ENCODE assay signal across 1 cellular context in genomic region chr12:75207338-75208083, GRCh38.
TF ChIP-seq lines count a peak whose summit lies in the region.

No MANE protein-coding gene starts in this region.

TF ChIP-seq in IMR-90, 13 proteins besides CTCF, POLR2A, EP300 and RAD21:
- TF ChIP-seq MAFK (IDR thresholded peaks at IDR 0.05; ENCODE audit: low read depth, low read length) (no peak), NFE2L2 (IDR thresholded peaks at IDR 0.05; ENCODE audit: low read depth, low read length) (no peak), CHD1 (IDR thresholded peaks at IDR 0.05; ENCODE audit: low read depth, low read length) (no peak), CEBPB (IDR thresholded peaks at IDR 0.05; ENCODE audit: low read depth, low read length) (no peak), RCOR1 (IDR thresholded peaks at IDR 0.05; ENCODE audit: insufficient replicate concordance, low read length) (no peak), USF2 (IDR thresholded peaks at IDR 0.05; ENCODE audit: low read depth, low read length) (no peak), SMC3 (IDR thresholded peaks at IDR 0.05; ENCODE audit: low read depth, low read length) (no peak), MAZ (IDR thresholded peaks at IDR 0.05; ENCODE audit: borderline replicate concordance, low read depth, low read length) (no peak), RFX5 (IDR thresholded peaks at IDR 0.05; ENCODE audit: low read depth, low read length) (no peak), MXI1 (IDR thresholded peaks at IDR 0.05; ENCODE audit: borderline replicate concordance, low read depth, low read length) (no peak), BHLHE40 (IDR thresholded peaks at IDR 0.05; ENCODE audit: low read depth, low read length) (no peak), FOS (IDR thresholded peaks at IDR 0.05; ENCODE audit: low read depth, low read length) (no peak)
- TF ChIP-seq, protein P1, sequence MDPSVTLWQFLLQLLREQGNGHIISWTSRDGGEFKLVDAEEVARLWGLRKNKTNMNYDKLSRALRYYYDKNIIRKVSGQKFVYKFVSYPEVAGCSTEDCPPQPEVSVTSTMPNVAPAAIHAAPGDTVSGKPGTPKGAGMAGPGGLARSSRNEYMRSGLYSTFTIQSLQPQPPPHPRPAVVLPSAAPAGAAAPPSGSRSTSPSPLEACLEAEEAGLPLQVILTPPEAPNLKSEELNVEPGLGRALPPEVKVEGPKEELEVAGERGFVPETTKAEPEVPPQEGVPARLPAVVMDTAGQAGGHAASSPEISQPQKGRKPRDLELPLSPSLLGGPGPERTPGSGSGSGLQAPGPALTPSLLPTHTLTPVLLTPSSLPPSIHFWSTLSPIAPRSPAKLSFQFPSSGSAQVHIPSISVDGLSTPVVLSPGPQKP (IDR thresholded peaks at IDR 0.05; ENCODE audit: borderline replicate concordance, low read depth, low read length), result no peak
